ENCODE assay signal across 8 cellular contexts in genomic region chr16:8963825-8964441, GRCh38. TPM values are rescaled to one million over a fixed set of nuclear protein-coding genes. Genes with fewer than 3 reads are reported as not detected.
DNase-seq lines count a peak whose midpoint lies in the region; TF ChIP-seq lines count a peak whose summit lies in the region.

Gene USP7, minus strand, starts transcription at chr16:8963906. Its CDS starts 621 bp downstream, at chr16:8963285.

- H3K9me3 ChIP-seq in endocrine pancreas (ENCODE audit: control insufficient read depth, low read length), result no peaks in the 10 kb centered on the region
- no peaks in the 10 kb centered on the region for H3K9me3 ChIP-seq in mesodermal cell (ENCODE audit: control insufficient read depth, low read length)

- H3K4me1 ChIP-seq in endocrine pancreas (ENCODE audit: control insufficient read depth, insufficient read depth, low read length) (no peaks in the 10 kb centered on the region), mesodermal cell (ENCODE audit: control insufficient read depth, insufficient read depth, low read length, poor library complexity, severe bottlenecking) (peaks cover 26% of the 10 kb centered on the region)

- H3K9ac ChIP-seq in endocrine pancreas (ENCODE audit: control insufficient read depth, insufficient read depth, low read length), result peak within 1 kb of the TSS; percentile 76

- H3K4me3 ChIP-seq in endocrine pancreas (ENCODE audit: control insufficient read depth, insufficient read depth, low read length) (peak within 1 kb of the TSS; percentile 19), mesodermal cell (ENCODE audit: extremely low read depth, insufficient read depth, low read length, poor library complexity, severe bottlenecking) (peak within 1 kb of the TSS; percentile 60)

- whole genome bisulfite sequencing in mesodermal cell (ENCODE audit: insufficient coverage in 2 of 2), 2 experiments, result 2 to 6% methylated on average over 23 to 77 of the region's 78 CpGs

- peak; percentile 95 for DNase-seq in COLO668 (lab: John Stamatoyannopoulos, UW; ENCODE audit: unreplicated experiment)
- peak; percentile 99 for DNase-seq in GM20000 (ENCODE audit: low spot score)
- DNase-seq in HS-5 (ENCODE audit: low read depth), result peak; percentile 44
- peak; percentile 85 for DNase-seq in NOMO-1 treated with DMSO at 0.1 percent for 48 hours (lab: John Stamatoyannopoulos, UW; ENCODE audit: unreplicated experiment)
- peak; percentile 73 to 86 (median 83) for DNase-seq in activated CD8-positive, alpha-beta memory T cell treated with anti-CD3 and anti-CD28 coated beads for 48 hours (ENCODE audit: low read depth in 2 of 3, low spot score in 2 of 3)
- DNase-seq in stimulated activated CD8-positive, alpha-beta memory T cell treated with anti-CD3 and anti-CD28 coated beads, Interleukin-15, amount 100 ng/mL, for 4 hours (ENCODE audit: low read depth in 2 of 2), result peak; percentile 81 to 84

- peak within 1 kb of the TSS; percentile 72 for H3K27ac ChIP-seq in mesodermal cell (ENCODE audit: low read depth, low read length, severe bottlenecking)

- no peak for TF ChIP-seq CTCF in GM20000 (IDR thresholded peaks at IDR 0.05; ENCODE audit: extremely low read depth, missing control alignments)

- H3K27me3 ChIP-seq in endocrine pancreas (ENCODE audit: control insufficient read depth, insufficient read depth, low read length), result no peaks in the 10 kb centered on the region

- H3K36me3 ChIP-seq in endocrine pancreas (ENCODE audit: control insufficient read depth, insufficient read depth, low read length), result no peaks in the 10 kb centered on the region
- no peaks in the 10 kb centered on the region for H3K36me3 ChIP-seq in mesodermal cell (ENCODE audit: control insufficient read depth, insufficient read depth, low read length)

RNA-seq across cellular contexts. Expression of gene USP7, which starts in this region (rescaled TPM):
- polyA plus RNA-seq in mesodermal cell (2013, experiment 1 of 2), result 84.9 TPM
- 73.0 TPM for polyA plus RNA-seq in mesodermal cell (2013, experiment 2 of 2)

Comparison
In these comparisons a context has a peak if more than half of its experiments do, and no peak if none do; other contexts are left out.
1. Peak in every context shown above with its lines: DNase-seq, H3K4me3 ChIP-seq and H3K27ac ChIP-seq.
2. DNase-seq: peak in every context shown above with its lines; median percentile 99 in GM20000; 95 in COLO668; 85 in NOMO-1 treated with DMSO at 0.1 percent for 48 hours; 83 in activated CD8-positive, alpha-beta memory T cell treated with anti-CD3 and anti-CD28 coated beads for 48 hours; 82 in stimulated activated CD8-positive, alpha-beta memory T cell treated with anti-CD3 and anti-CD28 coated beads, Interleukin-15, amount 100 ng/mL, for 4 hours; 44 in HS-5.